11 cellular contexts compared by ENCODE assay signal in genomic region chr2:202109737-202110184, GRCh38. TPM values are rescaled to one million over a fixed set of nuclear protein-coding genes. Genes with fewer than 3 reads are reported as not detected.
DNase-seq lines count a peak whose midpoint lies in the region; ATAC-seq and TF ChIP-seq lines count a peak whose summit lies in the region.
"Had no signal": no experiment of that assay in that cellular context is flagged by ENCODE, and none has a peak within 500 bp of the region (broad histone marks: within the 10 kb centered on the region; RNA-seq: fewer than 3 reads in every experiment).

No MANE protein-coding gene starts in this region.

- DNase-seq in EL (peak; percentile 83), RPMI7951 (ENCODE audit: low read depth) (peak; percentile 29), fibroblast of the conjunctiva (ENCODE audit: low read depth) (peak; percentile 75), osteocyte (ENCODE audit: extremely low spot score, unreplicated experiment) (no peak)
- DNase-seq in activated CD8-positive, alpha-beta memory T cell treated with anti-CD3 and anti-CD28 coated beads, Interleukin-2, amount 50 U/mL, for 48 hours: no peak
- DNase-seq: activated CD4-positive, CD25-positive, alpha-beta regulatory T cell; KBM-7 had no signal

- no peak for TF ChIP-seq POLR2A in GM18505 (IDR thresholded peaks at IDR 0.05; ENCODE audit: borderline replicate concordance, extremely low read depth, insufficient read depth, insufficient read length)

- H3K27me3 Mint-ChIP-seq in osteocyte (ENCODE audit: unreplicated experiment): no peaks in the 10 kb centered on the region

- peaks cover 19% of the 10 kb centered on the region for H3K4me1 Mint-ChIP-seq in osteocyte (ENCODE audit: unreplicated experiment)

- peak overlapping the region; percentile 54 for H3K27ac Mint-ChIP-seq in osteocyte (ENCODE audit: unreplicated experiment)

- TF ChIP-seq CTCF in osteocyte (IDR thresholded peaks at IDR 0.05): no peak

- no peaks in the 10 kb centered on the region for H3K9me3 Mint-ChIP-seq in osteocyte (ENCODE audit: unreplicated experiment)
- H3K9me3 Mint-ChIP-seq: activated naive CD4-positive, alpha-beta T cell treated with anti-CD3 and anti-CD28 coated beads, Interleukin-2, amount 50 U/mL, for 72 hours had no signal

- ATAC-seq in GM18861 (IDR thresholded peaks at IDR 0.05; ENCODE audit: unreplicated experiment) (no peak), GM19452 (IDR thresholded peaks at IDR 0.05; ENCODE audit: unreplicated experiment) (no peak), GM18505 (IDR thresholded peaks at IDR 0.05; ENCODE audit: unreplicated experiment) (no peak)
- ATAC-seq: activated naive CD4-positive, alpha-beta T cell treated with anti-CD3 and anti-CD28 coated beads, Interleukin-2, amount 50 U/mL, for 72 hours had no signal

- no peaks in the 10 kb centered on the region for H3K36me3 Mint-ChIP-seq in osteocyte (ENCODE audit: unreplicated experiment)
- H3K36me3 Mint-ChIP-seq: activated naive CD4-positive, alpha-beta T cell treated with anti-CD3 and anti-CD28 coated beads, Interleukin-2, amount 50 U/mL, for 72 hours had no signal

- H3K4me3 Mint-ChIP-seq in osteocyte (ENCODE audit: unreplicated experiment): no peak overlapping the region

RNA-seq across cellular contexts. Expression of gene KIAA2012, which starts 36.7 kb away (rescaled TPM):
- total RNA-seq in RPMI7951 (2014; rRNA removed; shearing (Covaris generic)): under 0.01 TPM in 1 of 2 replicates, not detected in the other
- not detected in 2 replicates for total RNA-seq in osteocyte
- total RNA-seq: activated naive CD4-positive, alpha-beta T cell treated with anti-CD3 and anti-CD28 coated beads, Interleukin-2, amount 50 U/mL, for 72 hours had no signal

Comparison
In these comparisons a context has a peak if more than half of its experiments do, and no peak if none do; other contexts are left out.
1. DNase-seq: peak in EL (single experiment), RPMI7951 (single experiment) and fibroblast of the conjunctiva (single experiment); none in osteocyte (single experiment) and activated CD8-positive, alpha-beta memory T cell treated with anti-CD3 and anti-CD28 coated beads, Interleukin-2, amount 50 U/mL, for 48 hours (single experiment).